8 cellular contexts compared by ENCODE assay signal in genomic region chr3:129121792-129122696, GRCh38. TPM values are rescaled to one million over a fixed set of nuclear protein-coding genes. Genes with fewer than 3 reads are reported as not detected.
DNase-seq lines count a peak whose midpoint lies in the region; ATAC-seq and TF ChIP-seq lines count a peak whose summit lies in the region.

TSS of gene RAB43 (minus strand) at chr3:129121804. CDS start at chr3:129121489, 315 bp downstream.

- TF ChIP-seq CTCF in RWPE1 (conservative IDR thresholded peaks at IDR 0.05; ENCODE audit: low read depth) (no peak), fibroblast of the aortic adventitia (IDR thresholded peaks at IDR 0.05; ENCODE audit: insufficient read depth, low read length) (no peak), nephron (IDR thresholded peaks at IDR 0.05; ENCODE audit: unreplicated experiment in 3 of 3) (no peak)

- peaks cover 9 to 46% (median 33%) of the 10 kb centered on the region in 4 donors for H3K4me1 Mint-ChIP-seq in CD4-positive, CD25-positive, alpha-beta regulatory T cell
- peaks cover 24% of the 10 kb centered on the region for H3K4me1 Mint-ChIP-seq in nephron

- no peaks in the 10 kb centered on the region for H3K27me3 ChIP-seq in CD4-positive, CD25-positive, alpha-beta regulatory T cell (ENCODE audit: control insufficient read depth, insufficient read depth, low read length)

- peak within 1 kb of the TSS; percentile 98 for H3K4me3 ChIP-seq in CD4-positive, CD25-positive, alpha-beta regulatory T cell (ENCODE audit: low read depth, low read length)
- H3K4me3 ChIP-seq in fibroblast of the aortic adventitia (ENCODE audit: low read depth, low read length) = peak within 1 kb of the TSS; percentile 88

- no peaks in the 10 kb centered on the region for H3K27me3 Mint-ChIP-seq in CD4-positive, CD25-positive, alpha-beta regulatory T cell
- no peaks in the 10 kb centered on the region for H3K27me3 Mint-ChIP-seq in nephron (ENCODE audit: low read depth)

- peaks cover 0 to 1% (median 0%) of the 10 kb centered on the region in 7 donors for H3K9me3 Mint-ChIP-seq in CD4-positive, CD25-positive, alpha-beta regulatory T cell
- no peaks in the 10 kb centered on the region for H3K9me3 Mint-ChIP-seq in nephron

- H3K4me1 ChIP-seq in CD4-positive, CD25-positive, alpha-beta regulatory T cell (ENCODE audit: control insufficient read depth, insufficient read depth, low read length, poor library complexity, severe bottlenecking) = peaks cover 55% of the 10 kb centered on the region

- peak within 1 kb of the TSS; percentile 95 to 99 (median 97) for H3K27ac Mint-ChIP-seq in CD4-positive, CD25-positive, alpha-beta regulatory T cell
- peak within 1 kb of the TSS; percentile 85 to 96 (median 90) for H3K27ac Mint-ChIP-seq in nephron

- CTCF ChIA-PET in RWPE1 (lab: Yijun Ruan, JAX) = interaction anchor here (0.6 to 1.0 kb wide), 3 partner anchors 9 to 152 kb away, joined by 3 read pairs; no protein-coding TSS in a partner anchor

- H3K36me3 Mint-ChIP-seq in CD4-positive, CD25-positive, alpha-beta regulatory T cell = peaks cover 23% of the 10 kb centered on the region
- H3K36me3 Mint-ChIP-seq in nephron (ENCODE audit: low read depth) = peaks cover 5% of the 10 kb centered on the region

- POLR2A ChIA-PET in RWPE1 (lab: Yijun Ruan, JAX; ENCODE audit: low non-redundant PET) = interaction anchor here (0.7 kb wide), 1 partner anchor 975 kb away, joined by 5 read pairs; no protein-coding TSS in a partner anchor

- DNase-seq in CD4-positive, CD25-positive, alpha-beta regulatory T cell = peak; percentile 84 to 87 (median 86)
- peak; percentile 93 for DNase-seq in HuH-7.5 (ENCODE audit: low spot score)
- DNase-seq in RWPE1 (ENCODE audit: low spot score) = peak; percentile 96
- peak; percentile 89 for DNase-seq in activated gamma-delta T cell treated with Interleukin-2 at 50 U/mL for 16 hours
- peak; percentile 72 for DNase-seq in fibroblast of the aortic adventitia (ENCODE audit: low read depth)
- peak; percentile 85 to 96 (median 92) for DNase-seq in stimulated activated naive CD4-positive, alpha-beta T cell (lab: John Stamatoyannopoulos, UW)

- H3K9me3 ChIP-seq in CD4-positive, CD25-positive, alpha-beta regulatory T cell (ENCODE audit: control insufficient read depth in 2 of 2, low read length in 2 of 2) = no peaks in the 10 kb centered on the region

- peaks cover 6% of the 10 kb centered on the region for H3K36me3 ChIP-seq in CD4-positive, CD25-positive, alpha-beta regulatory T cell (ENCODE audit: control insufficient read depth, insufficient read depth, low read length)

- H3K27ac ChIP-seq in CD4-positive, CD25-positive, alpha-beta regulatory T cell (ENCODE audit: insufficient read depth, low read length, poor library complexity, severe bottlenecking) = peak within 1 kb of the TSS; percentile 90
- H3K27ac ChIP-seq in RWPE1 = peak within 1 kb of the TSS; percentile 83

- peak; percentile 52 to 60 for ATAC-seq in CD4-positive, CD25-positive, alpha-beta regulatory T cell (ENCODE audit: low read depth in 2 of 2)
- peak; percentile 43 for ATAC-seq in GM21381 (IDR thresholded peaks at IDR 0.05; ENCODE audit: unreplicated experiment)

- H3K4me3 Mint-ChIP-seq in CD4-positive, CD25-positive, alpha-beta regulatory T cell = peak within 1 kb of the TSS; percentile 93 to 98 (median 96)
- peak within 1 kb of the TSS; percentile 85 to 88 (median 88) for H3K4me3 Mint-ChIP-seq in nephron

RNA-seq across cellular contexts. Expression of gene RAB43, which starts in this region (rescaled TPM):
- total RNA-seq in CD4-positive, CD25-positive, alpha-beta regulatory T cell = 57.2 TPM
- 10 to 100 TPM; 14.5 to 21.9 (median 19.1) TPM for polyA plus RNA-seq in CD4-positive, CD25-positive, alpha-beta regulatory T cell
- 2.5 and 5.1 TPM in 2 replicates for total RNA-seq in fibroblast of the aortic adventitia (ENCODE audit: low replicate concordance)

Comparison
In these comparisons a context has a peak if more than half of its experiments do, and no peak if none do; other contexts are left out.
1. Peak in every context shown above with its lines: DNase-seq, ATAC-seq, H3K4me3 ChIP-seq and H3K27ac ChIP-seq.